ENCODE assay signal across 16 cellular contexts in the genomic region with DNA sequence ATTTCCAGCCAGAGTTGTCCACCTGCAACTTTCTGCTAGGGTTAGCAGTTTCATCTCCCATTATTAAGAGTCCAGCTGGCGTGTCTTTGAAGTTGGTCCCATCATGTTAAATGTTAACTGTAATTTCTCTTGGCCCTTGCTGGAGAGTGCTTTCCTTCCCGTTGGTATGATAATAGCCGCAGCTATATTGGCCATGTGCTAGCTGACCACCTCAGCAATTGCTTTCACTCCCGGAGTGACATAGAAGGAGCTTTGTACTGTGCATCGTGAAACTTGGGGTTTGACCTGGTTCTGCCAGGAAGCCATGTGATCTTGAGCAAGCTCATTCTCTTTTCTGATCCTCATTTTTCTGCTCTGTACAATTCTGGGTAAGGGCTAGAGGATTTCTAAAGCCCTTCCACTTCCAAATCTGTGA.
DNase-seq lines count a peak whose midpoint lies in the region; TF ChIP-seq lines count a peak whose summit lies in the region.
"Had no signal": no experiment of that assay in that cellular context is flagged by ENCODE, and none has a peak within 500 bp of the region (broad histone marks: within the 10 kb centered on the region; RNA-seq: fewer than 3 reads in every experiment).

No MANE protein-coding gene starts in this region.

- peak; percentile 94 for DNase-seq in MM.1S
- DNase-seq in mesothelial cell of epicardium (ENCODE audit: low spot score in 2 of 2, unreplicated experiment in 2 of 2): no peak
- no peak for DNase-seq in stimulated activated CD4-positive, alpha-beta T cell treated with anti-CD3 and anti-CD28 coated beads, Interleukin-1b, Interleukin-23, amount 100 ng/mL, for 48 hours
- DNase-seq in ecto neural progenitor cell (ENCODE audit: low spot score): no peak
- no peak for DNase-seq in NCI-H526 (lab: John Stamatoyannopoulos, UW)
- DNase-seq in globus pallidus (ENCODE audit: low spot score): no peak
- DNase-seq: COR-L47, GF-D8, MG63, NCI-H1105, NCI-H1694, NCI-H2107 had no signal

- H3K27ac Mint-ChIP-seq in brain (peak overlapping the region in 3 of 5 experiments; percentile 7 to 36 (median 32)), mesothelial cell of epicardium (peak overlapping the region; percentile 62)
- H3K27ac Mint-ChIP-seq: CD14-positive monocyte had no signal

- H3K27ac ChIP-seq in BLaER1 (no peak overlapping the region), MM.1S (ENCODE audit: low read length) (peak overlapping the region; percentile 97)
- H3K27ac ChIP-seq: RWPE1 had no signal

- H4K20me1 ChIP-seq in BLaER1 (no peaks in the 10 kb centered on the region), MM.1S (ENCODE audit: insufficient read depth, low read length) (no peaks in the 10 kb centered on the region)

- H3K4me3 Mint-ChIP-seq in brain (no peak overlapping the region), mesothelial cell of epicardium (no peak overlapping the region)
- H3K4me3 Mint-ChIP-seq: CD14-positive monocyte had no signal

- peaks cover 3% of the 10 kb centered on the region for H3K27me3 Mint-ChIP-seq in brain
- no peaks in the 10 kb centered on the region for H3K27me3 Mint-ChIP-seq in mesothelial cell of epicardium (ENCODE audit: low read depth)

- H2AFZ ChIP-seq in MM.1S (ENCODE audit: low read length): peak overlapping the region; percentile 59

- H3K4me2 ChIP-seq in BLaER1 (peak overlapping the region; percentile 16; the same call in 1 of the 2 replicates), MM.1S (ENCODE audit: low read depth, low read length) (peak overlapping the region; percentile 80)

- H3K4me3 ChIP-seq in BLaER1 (no peak overlapping the region), MM.1S (ENCODE audit: low read length) (peak overlapping the region; percentile 34)
- H3K4me3 ChIP-seq: MG63 had no signal

- peaks cover 24% of the 10 kb centered on the region for H3F3A ChIP-seq in MM.1S (ENCODE audit: insufficient read depth, low read length)

- no peak for TF ChIP-seq CTCF in MM.1S (IDR thresholded peaks at IDR 0.05; ENCODE audit: low read length)
- no peak for TF ChIP-seq CTCF in brain (conservative IDR thresholded peaks at IDR 0.05)
- no peak for TF ChIP-seq CTCF in mesothelial cell of epicardium (IDR thresholded peaks at IDR 0.05; ENCODE audit: unreplicated experiment)

- H3K9me3 ChIP-seq in BLaER1 (no peaks in the 10 kb centered on the region), MM.1S (replicated peaks; ENCODE audit: insufficient read depth, low read length) (no peaks in the 10 kb centered on the region)
- H3K9me3 ChIP-seq: MG63 had no signal

- H3K9me3 Mint-ChIP-seq in brain (no peaks in the 10 kb centered on the region), mesothelial cell of epicardium (no peaks in the 10 kb centered on the region)
- H3K9me3 Mint-ChIP-seq: CD14-positive monocyte had no signal

- peaks cover 18% of the 10 kb centered on the region for H3K4me1 ChIP-seq in BLaER1
- H3K4me1 ChIP-seq in MM.1S (ENCODE audit: low read length): peaks cover 35% of the 10 kb centered on the region

- H3K9me2 ChIP-seq in MM.1S (replicated peaks; ENCODE audit: insufficient read depth, low read length): no peaks in the 10 kb centered on the region

- H3K79me2 ChIP-seq in MM.1S (ENCODE audit: low read length): no peaks in the 10 kb centered on the region

- no peaks in the 10 kb centered on the region for H3K27me3 ChIP-seq in BLaER1
- H3K27me3 ChIP-seq in MM.1S (replicated peaks; ENCODE audit: insufficient read depth, low read length): no peaks in the 10 kb centered on the region
- H3K27me3 ChIP-seq: MG63 had no signal

- H3K36me3 Mint-ChIP-seq in brain (no peaks in the 10 kb centered on the region), mesothelial cell of epicardium (peaks cover 3% of the 10 kb centered on the region)
- H3K36me3 Mint-ChIP-seq: CD14-positive monocyte had no signal

- peaks cover 36% of the 10 kb centered on the region for H3K4me1 Mint-ChIP-seq in brain
- H3K4me1 Mint-ChIP-seq in mesothelial cell of epicardium: peaks cover 47% of the 10 kb centered on the region
- H3K4me1 Mint-ChIP-seq: CD14-positive monocyte had no signal

- H3K9ac ChIP-seq in BLaER1 (no peak overlapping the region), MM.1S (ENCODE audit: low read length) (peak overlapping the region; percentile 62)

- H3K36me3 ChIP-seq in BLaER1 (no peaks in the 10 kb centered on the region), MM.1S (replicated peaks; ENCODE audit: insufficient read depth, low read length) (no peaks in the 10 kb centered on the region)
- H3K36me3 ChIP-seq: MG63 had no signal
